In the genomic region with DNA sequence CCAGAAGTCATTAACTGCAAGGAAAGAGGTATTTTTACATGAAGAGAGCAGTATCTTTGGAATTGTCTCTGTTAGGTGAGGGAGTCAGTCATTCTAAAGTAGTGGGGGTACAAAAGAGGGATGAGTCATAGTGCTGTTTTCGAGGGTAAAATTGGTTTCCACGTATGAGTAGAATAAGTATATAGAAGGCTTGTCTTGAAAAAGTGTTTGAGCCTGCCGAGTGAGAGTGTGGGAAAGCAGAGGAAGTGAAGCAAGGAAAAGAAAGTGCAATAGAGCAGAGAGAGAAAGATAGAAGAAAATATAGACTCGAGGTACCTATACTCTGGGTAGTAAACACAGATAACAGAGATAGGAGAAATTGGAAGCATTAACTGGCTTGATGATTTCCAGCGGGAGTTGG, we compare ENCODE assay signal across 13 cellular contexts.
A peak's percentile ranks its signal among the peaks of the same experiment; 100 is the strongest.
DNase-seq lines count a peak whose midpoint lies in the region; ATAC-seq, FAIRE-seq and TF ChIP-seq lines count a peak whose summit lies in the region.
"Had no signal": no experiment of that assay in that cellular context is flagged by ENCODE, and none has a peak within 500 bp of the region (broad histone marks: within the 10 kb centered on the region; RNA-seq: fewer than 3 reads in every experiment).

No MANE protein-coding gene starts in this region.

- DNase-seq in SIG-M5 (lab: John Stamatoyannopoulos, UW) (no peak), HT-29 (ENCODE audit: low spot score) (no peak), frontal cortex (ENCODE audit: low spot score in 2 of 2) (no peak), lower leg skin (ENCODE audit: low spot score in 2 of 2) (no peak)
- DNase-seq: caudate nucleus; kidney glomerular epithelial cell; stimulated activated naive B cell treated with anti-CD40 and anti-IgM and Interleukin-4, amounts not matched to agents 10 μg/mL and 1 μg/mL and 100 μg/mL, for 72 hours; uterus had no signal

- ATAC-seq in GM18502 (IDR thresholded peaks at IDR 0.05; ENCODE audit: poor library complexity, unreplicated experiment) (peak; percentile 98), GM19467 (IDR thresholded peaks at IDR 0.05; ENCODE audit: unreplicated experiment) (peak; percentile 63), HG02798 (IDR thresholded peaks at IDR 0.05; ENCODE audit: poor library complexity, unreplicated experiment) (peak; percentile 70), HG03378 (IDR thresholded peaks at IDR 0.05; ENCODE audit: unreplicated experiment) (peak; percentile 95)

- H3K4me3 ChIP-seq in lower leg skin (ENCODE audit: low read depth, poor library complexity, severe bottlenecking), result no peak overlapping the region
- H3K4me3 ChIP-seq: uterus had no signal

- TF ChIP-seq POLR2A in lower leg skin (IDR thresholded peaks at IDR 0.05), result no peak

- intact Hi-C loops in lower leg skin (cut with DNase I; ENCODE audit: low total_unique reads), result no loop called here

- 71 to 72% methylated on average over 5 of the region's 5 CpGs for WGBS in lower leg skin, 2 donors

- FAIRE-seq in frontal cortex (lab: Jason Lieb, UNC), result no peak
- FAIRE-seq: HTR-8/SVneo had no signal

- no peak for TF ChIP-seq CTCF in lower leg skin (IDR thresholded peaks at IDR 0.05)
